In the genomic region with DNA sequence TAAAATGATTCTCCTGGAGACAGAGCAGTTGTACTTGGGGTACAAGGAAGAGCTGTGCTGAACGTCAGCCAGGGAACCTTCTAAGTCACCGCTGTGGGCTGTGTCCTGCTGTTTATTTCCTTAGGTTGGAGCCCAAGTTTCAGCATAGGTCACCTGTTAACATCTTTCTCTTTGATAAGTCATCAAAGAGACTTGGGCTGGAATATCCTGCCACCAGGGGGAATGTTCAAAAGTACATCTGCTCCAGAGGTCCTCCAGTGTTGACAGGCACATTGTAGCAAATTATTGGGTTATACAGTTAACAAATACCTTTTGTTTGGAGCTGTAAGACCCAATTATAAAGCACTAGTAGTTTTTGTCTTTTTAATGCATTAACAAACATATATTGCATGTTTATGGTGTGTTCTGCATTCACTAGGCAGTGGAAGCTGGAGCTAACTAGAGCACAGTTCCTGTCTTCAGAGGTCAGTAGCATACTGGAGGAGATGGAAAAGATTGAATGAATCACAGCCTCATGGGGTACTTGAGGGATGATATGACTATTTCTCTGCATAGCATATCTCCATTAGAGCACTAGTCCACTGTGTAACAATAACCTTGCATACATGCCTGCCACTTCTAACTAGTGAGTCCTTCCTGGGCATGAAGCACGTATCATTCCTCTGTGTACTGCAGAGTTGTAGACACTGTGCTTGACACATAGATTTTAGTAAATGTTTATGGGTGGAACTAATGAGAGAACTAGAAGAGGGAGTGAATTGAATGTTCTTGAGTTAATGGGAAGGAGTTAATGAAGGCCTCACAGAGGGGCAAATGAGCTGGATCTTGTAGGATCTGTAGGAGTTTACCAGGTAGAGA, we compare ENCODE assay signal across 11 cellular contexts.
DNase-seq lines count a peak whose midpoint lies in the region; ATAC-seq and TF ChIP-seq lines count a peak whose summit lies in the region.
"Had no signal": no experiment of that assay in that cellular context is flagged by ENCODE, and none has a peak within 500 bp of the region (broad histone marks: within the 10 kb centered on the region; RNA-seq: fewer than 3 reads in every experiment).

No MANE protein-coding gene starts in this region.

- BruUV-seq in IMR-90 (replicated peaks; lab: Mats Ljungman, UMichigan), result no TSS peak

- POLR2A ChIA-PET in IMR-90 (lab: Charles Lee; ENCODE audit: unreplicated experiment), result no interaction called here

- H3K56ac ChIP-seq in IMR-90 (ENCODE audit: extremely low read depth, insufficient read depth, low read length) (no peak overlapping the region), mesendoderm (ENCODE audit: low read length) (no peak overlapping the region)

- H2BK15ac ChIP-seq in IMR-90 (ENCODE audit: low read depth, low read length), result no peak overlapping the region
- no peak overlapping the region for H2BK15ac ChIP-seq in mesendoderm (replicated peaks; ENCODE audit: low read depth)

- no peak overlapping the region for H2BK120ac ChIP-seq in IMR-90 (ENCODE audit: low read depth, low read length)
- H2BK120ac ChIP-seq in mesendoderm (ENCODE audit: low read depth, low read length), result no peak overlapping the region

- DNase-seq in BE2C (no peak), IMR-90 (peak; percentile 69), brain microvascular endothelial cell (peak; percentile 53), mesendoderm (peak; percentile 20), NCI-H1105 (lab: John Stamatoyannopoulos, UW) (no peak), HAP-1 (ENCODE audit: low spot score in 2 of 2) (no peak), T-helper 2 cell (no peak)
- DNase-seq: NCI-H1092 treated with DMSO at 0.1 percent for 48 hours; NK-92 treated with Interleukin-12 subunit alpha and Interleukin-12 subunit beta, amount 100 ng/mL, for 24 hours had no signal

- TF ChIP-seq POLR2A in IMR-90 (IDR thresholded peaks at IDR 0.05; ENCODE audit: low read depth, low read length), result no peak

- in situ Hi-C loops in IMR-90 (cut with MboI; ENCODE audit: low sequenced_read_pairs) (loop anchor here (10.0 kb wide), 1 partner anchor 541 kb away; no protein-coding TSS in a partner anchor), brain microvascular endothelial cell (cut with HindIII; ENCODE audit: low pct_ligation_motif_present, low sequenced_read_pairs) (no loop called here), HAP-1 (cut with MboI; ENCODE audit: low sequenced_read_pairs) (no loop called here)

- CTCF ChIA-PET in IMR-90 (lab: Yijun Ruan, JAX), result interaction anchor here (0.5 to 1.2 kb wide), 3 partner anchors 48 to 82 kb away, joined by 3 to 7 read pairs (median 3); no protein-coding TSS in a partner anchor

- H3K27me3 ChIP-seq in BE2C, result peaks cover 1% of the 10 kb centered on the region; the same call in 1 of the 2 replicates
- no peaks in the 10 kb centered on the region; the same call in 1 of the 2 replicates for H3K27me3 ChIP-seq in IMR-90 (ENCODE audit: control insufficient read depth, insufficient read depth, low read length)
- H3K27me3 ChIP-seq in brain microvascular endothelial cell (replicated peaks), result no peaks in the 10 kb centered on the region
- peaks cover 7% of the 10 kb centered on the region for H3K27me3 ChIP-seq in mesendoderm (ENCODE audit: insufficient read depth, low read length, poor library complexity)
- no peaks in the 10 kb centered on the region for H3K27me3 ChIP-seq in HAP-1 (ENCODE audit: low read depth)

- H2BK20ac ChIP-seq in IMR-90 (ENCODE audit: low read depth, low read length), result no peak overlapping the region

- ATAC-seq in IMR-90 (ENCODE audit: low read depth) (peak; percentile 81), HG03159 (IDR thresholded peaks at IDR 0.05; ENCODE audit: unreplicated experiment) (no peak)

- H3K36me3 ChIP-seq in BE2C, result no peaks in the 10 kb centered on the region
- no peaks in the 10 kb centered on the region for H3K36me3 ChIP-seq in IMR-90 (ENCODE audit: control insufficient read depth, insufficient read depth, low read length)
- H3K36me3 ChIP-seq in brain microvascular endothelial cell (replicated peaks), result no peaks in the 10 kb centered on the region
- no peaks in the 10 kb centered on the region for H3K36me3 ChIP-seq in mesendoderm (ENCODE audit: control insufficient read depth, insufficient read depth, low read length)
- no peaks in the 10 kb centered on the region for H3K36me3 ChIP-seq in HAP-1 (replicated peaks)
- H3K36me3 ChIP-seq: suprapubic skin had no signal

- H3K27ac ChIP-seq in IMR-90 (ENCODE audit: insufficient read depth, low read length) (no peak overlapping the region), brain microvascular endothelial cell (no peak overlapping the region), mesendoderm (ENCODE audit: low read depth, low read length) (no peak overlapping the region)
- H3K27ac ChIP-seq: suprapubic skin had no signal

- dilution Hi-C loops in IMR-90 (cut with HindIII; ENCODE audit: low sequenced_read_pairs, unreplicated experiment), result no loop called here

- no peak for TF ChIP-seq RAD21 in IMR-90 (IDR thresholded peaks at IDR 0.05; ENCODE audit: low read length)

- H2AK5ac ChIP-seq in IMR-90 (ENCODE audit: low read depth, low read length) (no peak overlapping the region), mesendoderm (ENCODE audit: low read length) (no peak overlapping the region)

- WGBS in IMR-90 (ENCODE audit: extremely low coverage in 2 of 2, insufficient read length in 1 of 2), 2 experiments, result no CpG with 5 or more reads among the region's 3 CpGs
- WGBS in mesendoderm (ENCODE audit: extremely low coverage, insufficient coverage, low lambda C conversion rate), result no CpG with 5 or more reads among the region's 3 CpGs

- H4K8ac ChIP-seq in IMR-90 (ENCODE audit: low read depth in 2 of 2, low read length in 2 of 2), result no peak overlapping the region
- H4K8ac ChIP-seq in mesendoderm (ENCODE audit: low read depth, low read length), result no peak overlapping the region

- H3K9me1 ChIP-seq in IMR-90 (ENCODE audit: insufficient read depth, low read length), result no peaks in the 10 kb centered on the region

- H2AK9ac ChIP-seq in IMR-90 (replicated peaks; ENCODE audit: low read depth, low read length, poor library complexity), result no peak overlapping the region

- H3K79me2 ChIP-seq in mesendoderm (ENCODE audit: control insufficient read depth, insufficient read depth, low read length), result peaks cover 15% of the 10 kb centered on the region

- H3K79me1 ChIP-seq in IMR-90 (ENCODE audit: low read depth in 1 of 2, low read length in 2 of 2) (peaks cover 29 to 51% of the 10 kb centered on the region in 2 experiments), mesendoderm (ENCODE audit: low read length) (peaks cover 10% of the 10 kb centered on the region)

- H3K23ac ChIP-seq in IMR-90 (ENCODE audit: low read depth, low read length), result no peak overlapping the region
- H3K23ac ChIP-seq in mesendoderm (ENCODE audit: low read length), result no peak overlapping the region

- no peak overlapping the region for H2BK5ac ChIP-seq in IMR-90 (ENCODE audit: low read depth, low read length, poor library complexity, severe bottlenecking)
- H2BK5ac ChIP-seq in mesendoderm (ENCODE audit: low read length), result no peak overlapping the region

- H3K14ac ChIP-seq in IMR-90 (replicated peaks; ENCODE audit: low read depth, low read length), result no peak overlapping the region

- no peak overlapping the region for H2AFZ ChIP-seq in IMR-90 (replicated peaks; ENCODE audit: low read length, poor library complexity)

- H3K9ac ChIP-seq in IMR-90 (ENCODE audit: low read depth, low read length), result no peak overlapping the region
- no peak overlapping the region for H3K9ac ChIP-seq in mesendoderm (ENCODE audit: low read length)

- H4K91ac ChIP-seq in IMR-90 (ENCODE audit: insufficient read depth, low read depth, low read length), result no peak overlapping the region

- H4K5ac ChIP-seq in IMR-90 (ENCODE audit: low read depth, low read length) (no peak overlapping the region), mesendoderm (ENCODE audit: low read length) (no peak overlapping the region)

- H3K4me1 ChIP-seq in BE2C (no peaks in the 10 kb centered on the region), IMR-90 (ENCODE audit: control insufficient read depth, insufficient read depth, low read length) (peaks cover 7% of the 10 kb centered on the region), mesendoderm (ENCODE audit: control insufficient read depth, low read depth, low read length) (no peaks in the 10 kb centered on the region), HAP-1 (peaks cover 2% of the 10 kb centered on the region; the same call in 1 of the 2 replicates)

- H3K4me2 ChIP-seq in IMR-90 (ENCODE audit: low read depth, low read length) (no peak overlapping the region), mesendoderm (ENCODE audit: low read length) (no peak overlapping the region)

- no peak overlapping the region for H3K4me3 ChIP-seq in BE2C (ENCODE audit: low read depth, low read length)
- H3K4me3 ChIP-seq in IMR-90 (ENCODE audit: insufficient read depth, low read depth, low read length), result no peak overlapping the region
- H3K4me3 ChIP-seq in brain microvascular endothelial cell (ENCODE audit: low read depth, low read length), result no peak overlapping the region
- no peak overlapping the region for H3K4me3 ChIP-seq in mesendoderm (ENCODE audit: low read length)
- H3K4me3 ChIP-seq in HAP-1, result no peak overlapping the region
- H3K4me3 ChIP-seq: suprapubic skin had no signal

- H3K4ac ChIP-seq in IMR-90 (ENCODE audit: low read depth, low read length) (no peak overlapping the region), mesendoderm (ENCODE audit: low read depth, low read length) (no peak overlapping the region)

- intact Hi-C loops in IMR-90 (cut with micrococcal nuclease), result loop anchor here (1.0 kb wide), 1 partner anchor 70 kb away; no protein-coding TSS in a partner anchor

- H3K9me3 ChIP-seq in BE2C (no peaks in the 10 kb centered on the region), IMR-90 (ENCODE audit: control insufficient read depth, insufficient read depth, low read length) (no peaks in the 10 kb centered on the region), HAP-1 (no peaks in the 10 kb centered on the region)
- H3K9me3 ChIP-seq: suprapubic skin had no signal

- H4K20me1 ChIP-seq in IMR-90 (ENCODE audit: insufficient read depth, low read length), result peaks cover 81% of the 10 kb centered on the region

- no peak overlapping the region for H3K18ac ChIP-seq in IMR-90 (ENCODE audit: low read depth, low read length)
- H3K18ac ChIP-seq in mesendoderm (ENCODE audit: low read length), result no peak overlapping the region

- TF ChIP-seq CTCF in BE2C (IDR thresholded peaks at IDR 0.05; ENCODE audit: low read depth, low read length), result peak; percentile 35
- no peak for TF ChIP-seq CTCF in IMR-90 (conservative IDR thresholded peaks at IDR 0.05; ENCODE audit: low read depth, low read length)
- TF ChIP-seq CTCF in brain microvascular endothelial cell (IDR thresholded peaks at IDR 0.05; ENCODE audit: low read depth, low read length, missing control alignments), result peak; percentile 32

TF ChIP-seq in IMR-90, 13 proteins besides CTCF, POLR2A, EP300 and RAD21 (continues in another document):
- TF ChIP-seq CEBPB (IDR thresholded peaks at IDR 0.05; ENCODE audit: low read depth, low read length), result no peak
- TF ChIP-seq RCOR1 (IDR thresholded peaks at IDR 0.05; ENCODE audit: insufficient replicate concordance, low read length), result no peak
- TF ChIP-seq RFX5 (IDR thresholded peaks at IDR 0.05; ENCODE audit: low read depth, low read length), result no peak
- no peak for TF ChIP-seq BHLHE40 (IDR thresholded peaks at IDR 0.05; ENCODE audit: low read depth, low read length)
- no peak for TF ChIP-seq MAFK (IDR thresholded peaks at IDR 0.05; ENCODE audit: low read depth, low read length)

Comparison
In these comparisons a context has a peak if more than half of its experiments do, and no peak if none do; other contexts are left out.
1. DNase-seq: peak in IMR-90 (single experiment), brain microvascular endothelial cell (single experiment) and mesendoderm (single experiment); none in BE2C (single experiment), NCI-H1105 (single experiment), HAP-1 (0 of 2) and T-helper 2 cell (0 of 5).